ENCODE assay signal across 10 cellular contexts in genomic region chr22:46660604-46661201, GRCh38. TPM values are rescaled to one million over a fixed set of nuclear protein-coding genes. Genes with fewer than 3 reads are reported as not detected.
DNase-seq lines count a peak whose midpoint lies in the region; ATAC-seq and TF ChIP-seq lines count a peak whose summit lies in the region.
"Had no signal": no experiment of that assay in that cellular context is flagged by ENCODE, and none has a peak within 500 bp of the region (broad histone marks: within the 10 kb centered on the region; RNA-seq: fewer than 3 reads in every experiment).

No MANE protein-coding gene starts in this region.

- TF ChIP-seq POLR2A in gastrocnemius medialis (IDR thresholded peaks at IDR 0.05), result no peak

- H3K27me3 ChIP-seq in RWPE2 (ENCODE audit: insufficient read depth, poor library complexity, severe bottlenecking) (no peaks in the 10 kb centered on the region), gastrocnemius medialis (no peaks in the 10 kb centered on the region)

- no peak for TF ChIP-seq CTCF in RWPE2 (IDR thresholded peaks at IDR 0.05; ENCODE audit: poor library complexity, severe bottlenecking)
- peak in 4 of 5 experiments; percentile 12 to 33 (median 18) for TF ChIP-seq CTCF in gastrocnemius medialis (IDR thresholded peaks at IDR 0.05 in 4 of 5, conservative IDR thresholded peaks at IDR 0.05 in 1 of 5)

- H3K27ac ChIP-seq in RWPE2 (ENCODE audit: poor library complexity, severe bottlenecking), result no peak overlapping the region
- peak overlapping the region; percentile 52 to 78 (median 58) for H3K27ac ChIP-seq in gastrocnemius medialis

- in situ Hi-C loops in gastrocnemius medialis (cut with MboI; ENCODE audit: low sequenced_read_pairs in 4 of 4), result no loop called here

- H3K9me3 ChIP-seq in RWPE2 (ENCODE audit: severe bottlenecking) (no peaks in the 10 kb centered on the region), gastrocnemius medialis (no peaks in the 10 kb centered on the region)

- H3K4me1 ChIP-seq in RWPE2 (ENCODE audit: insufficient read depth, poor library complexity, severe bottlenecking) (peaks cover 32% of the 10 kb centered on the region), gastrocnemius medialis (peaks cover 16 to 25% of the 10 kb centered on the region in 2 donors)

- no peak overlapping the region for H3K4me3 ChIP-seq in RWPE2 (ENCODE audit: severe bottlenecking)
- no peak overlapping the region for H3K4me3 ChIP-seq in gastrocnemius medialis

- ATAC-seq in RWPE2 (ENCODE audit: low read depth) (peak; percentile 32; the same call in 2 of the 3 replicates), gastrocnemius medialis (peak; percentile 40 to 62), HG03025 (IDR thresholded peaks at IDR 0.05; ENCODE audit: low FRiP score, unreplicated experiment) (no peak)

- peak; percentile 50 to 78 for DNase-seq in NCI-H524 (lab: John Stamatoyannopoulos, UW)
- no peak for DNase-seq in NCI-H524 treated with DMSO at 0.1 percent for 48 hours (lab: John Stamatoyannopoulos, UW)
- DNase-seq in RWPE2 (ENCODE audit: low spot score), result no peak
- peak; percentile 19 for DNase-seq in effector CD4-positive, alpha-beta T cell
- peak in 1 of 2 donors; percentile 50 for DNase-seq in gastrocnemius medialis
- no peak for DNase-seq in NK-92 (lab: John Stamatoyannopoulos, UW; ENCODE audit: unreplicated experiment)
- DNase-seq in NCI-H2227 (lab: John Stamatoyannopoulos, UW; ENCODE audit: unreplicated experiment), result no peak
- DNase-seq: hippocampal formation, Karpas-422 had no signal

- H3K36me3 ChIP-seq in RWPE2 (ENCODE audit: low read depth) (no peaks in the 10 kb centered on the region), gastrocnemius medialis (peaks cover 0 to 17% of the 10 kb centered on the region in 2 donors)

- intact Hi-C loops in gastrocnemius medialis (cut with DNase I; ENCODE audit: low total_unique reads), result no loop called here

RNA-seq across cellular contexts. Expression of gene GRAMD4, which starts 40.5 kb away (rescaled TPM):
- total RNA-seq in gastrocnemius medialis, result 100 to 1,000 TPM in 1 of 4 donors, 10 to 100 TPM in 3; 16.7 to 106 (median 53.3) TPM

Comparison
In these comparisons a context has a peak if more than half of its experiments do, and no peak if none do; other contexts are left out.
1. DNase-seq: peak in NCI-H524 (2 of 2) and effector CD4-positive, alpha-beta T cell (single experiment); none in NCI-H524 treated with DMSO at 0.1 percent for 48 hours (single experiment), RWPE2 (single experiment), NK-92 (single experiment) and NCI-H2227 (single experiment).